Comparison of ENCODE assay signal across 2 cellular contexts in the genomic region with DNA sequence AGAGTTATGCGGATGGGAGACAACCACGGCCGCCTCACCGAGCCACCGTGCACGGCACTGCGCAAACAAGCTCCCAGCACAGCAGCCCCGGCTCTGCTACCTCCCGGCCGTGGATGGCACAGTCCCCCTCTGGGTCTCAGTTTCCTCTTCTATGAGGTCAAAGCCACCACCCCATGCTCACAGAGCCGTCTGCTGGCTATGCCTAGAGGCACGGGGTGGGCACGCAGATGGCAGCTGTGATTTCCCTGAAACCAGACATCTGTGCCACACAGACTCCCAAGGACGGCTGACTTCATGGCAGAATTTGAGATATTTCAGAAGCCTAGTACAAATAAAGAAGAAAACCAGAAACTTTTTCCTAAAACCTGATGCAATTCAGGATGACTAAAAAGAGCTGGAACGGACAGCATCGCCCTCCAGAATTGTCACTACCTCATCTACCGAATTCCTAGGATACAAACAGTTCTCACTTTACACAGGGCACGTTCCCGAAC.
TF ChIP-seq lines count a peak whose summit lies in the region.

No MANE protein-coding gene starts in this region.

TF ChIP-seq in SK-N-SH, 30 proteins besides CTCF, POLR2A, EP300 and RAD21 (continued from another document):
- TF ChIP-seq, protein P1, sequence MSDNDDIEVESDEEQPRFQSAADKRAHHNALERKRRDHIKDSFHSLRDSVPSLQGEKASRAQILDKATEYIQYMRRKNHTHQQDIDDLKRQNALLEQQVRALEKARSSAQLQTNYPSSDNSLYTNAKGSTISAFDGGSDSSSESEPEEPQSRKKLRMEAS (IDR thresholded peaks at IDR 0.05; ENCODE audit: low read depth), result no peak
- TF ChIP-seq CHD2 (IDR thresholded peaks at IDR 0.05; ENCODE audit: low read length, partially characterized antibody) (peak; percentile 24), SMC3 (IDR thresholded peaks at IDR 0.05; ENCODE audit: low read depth, low read length) (no peak), POLR2AphosphoS5 (IDR thresholded peaks at IDR 0.05; ENCODE audit: low read depth, low read length) (no peak)

TF ChIP-seq in SK-N-SH treated with all-trans-retinoic acid at 6 μM for 48 hours, 23 proteins besides CTCF, POLR2A, EP300 and RAD21 (continued from another document):
- TF ChIP-seq TOX (CRISPR knock-in tag; IDR thresholded peaks at IDR 0.05; ENCODE audit: borderline replicate concordance) (no peak), ZFP30 (CRISPR knock-in tag; IDR thresholded peaks at IDR 0.05) (no peak), PPARA (CRISPR knock-in tag; IDR thresholded peaks at IDR 0.05; ENCODE audit: borderline replicate concordance) (no peak)
- TF ChIP-seq, protein P2, sequence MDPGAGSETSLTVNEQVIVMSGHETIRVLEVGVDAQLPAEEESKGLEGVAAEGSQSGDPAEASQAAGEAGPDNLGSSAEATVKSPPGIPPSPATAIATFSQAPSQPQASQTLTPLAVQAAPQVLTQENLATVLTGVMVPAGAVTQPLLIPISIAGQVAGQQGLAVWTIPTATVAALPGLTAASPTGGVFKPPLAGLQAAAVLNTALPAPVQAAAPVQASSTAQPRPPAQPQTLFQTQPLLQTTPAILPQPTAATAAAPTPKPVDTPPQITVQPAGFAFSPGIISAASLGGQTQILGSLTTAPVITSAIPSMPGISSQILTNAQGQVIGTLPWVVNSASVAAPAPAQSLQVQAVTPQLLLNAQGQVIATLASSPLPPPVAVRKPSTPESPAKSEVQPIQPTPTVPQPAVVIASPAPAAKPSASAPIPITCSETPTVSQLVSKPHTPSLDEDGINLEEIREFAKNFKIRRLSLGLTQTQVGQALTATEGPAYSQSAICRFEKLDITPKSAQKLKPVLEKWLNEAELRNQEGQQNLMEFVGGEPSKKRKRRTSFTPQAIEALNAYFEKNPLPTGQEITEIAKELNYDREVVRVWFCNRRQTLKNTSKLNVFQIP (CRISPR knock-in tag; IDR thresholded peaks at IDR 0.05; ENCODE audit: borderline replicate concordance, low read depth), result no peak
